In the genomic region with DNA sequence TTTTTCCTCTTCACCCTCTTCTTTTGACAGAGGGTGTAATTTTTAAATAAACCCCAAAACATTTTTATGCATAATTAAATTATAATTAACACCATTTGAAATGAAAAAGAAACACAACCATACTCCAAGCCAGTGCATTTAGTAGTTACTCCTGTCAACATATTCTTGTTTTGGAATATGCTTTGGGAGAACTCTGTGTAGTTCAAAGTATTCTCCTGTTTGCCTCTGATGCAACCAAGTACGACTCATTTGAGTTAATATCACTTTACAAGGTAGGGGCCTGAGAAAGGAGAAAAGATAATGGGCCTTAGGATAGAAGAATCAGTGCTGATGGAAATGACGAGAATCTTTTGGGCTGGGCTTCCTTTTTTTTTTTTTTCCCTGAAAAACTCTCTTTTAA, we compare ENCODE assay signal across 16 cellular contexts. TPM values are rescaled to one million over a fixed set of nuclear protein-coding genes. Genes with fewer than 3 reads are reported as not detected.
DNase-seq lines count a peak whose midpoint lies in the region; ATAC-seq, FAIRE-seq and TF ChIP-seq lines count a peak whose summit lies in the region.
"Had no signal": no experiment of that assay in that cellular context is flagged by ENCODE, and none has a peak within 500 bp of the region (broad histone marks: within the 10 kb centered on the region; RNA-seq: fewer than 3 reads in every experiment).

No MANE protein-coding gene starts in this region.

- peak; percentile 38 for DNase-seq in MCF 10A (ENCODE audit: unreplicated experiment)
- no peak for DNase-seq in breast epithelium (ENCODE audit: low spot score in 2 of 2)
- peak; percentile 38 for DNase-seq in bronchial epithelial cell (ENCODE audit: low read depth)
- DNase-seq in iris pigment epithelial cell (ENCODE audit: low read depth) = peak; percentile 42
- no peak for DNase-seq in upper lobe of right lung
- DNase-seq in stimulated activated naive B cell treated with anti-CD40 and anti-IgM and Interleukin-4, amounts not matched to agents 10 μg/mL and 1 μg/mL and 100 μg/mL, for 72 hours = no peak
- no peak for DNase-seq in SHP77 treated with DMSO at 0.1 percent for 48 hours (lab: John Stamatoyannopoulos, UW)
- DNase-seq in GDM1 (lab: John Stamatoyannopoulos, UW) = no peak
- DNase-seq: ACHN; activated CD8-positive, alpha-beta memory T cell treated with anti-CD3 and anti-CD28 coated beads, Interleukin-2, amount 50 U/mL, for 4 hours; anterior cingulate cortex; DND-41 had no signal

- H3K27me3 ChIP-seq in breast epithelium (no peaks in the 10 kb centered on the region), bronchial epithelial cell (ENCODE audit: control insufficient read depth, insufficient read depth, low read length) (no peaks in the 10 kb centered on the region), upper lobe of right lung (no peaks in the 10 kb centered on the region)

- ATAC-seq in upper lobe of right lung = no peak
- no peak for ATAC-seq in stimulated activated naive B cell treated with anti-CD40 and anti-IgM and Interleukin-4, amounts not matched to agents 10 μg/mL and 1 μg/mL and 100 μg/mL, for 72 hours (replicated peaks)

- no peak for FAIRE-seq in bronchial epithelial cell (lab: Jason Lieb, UNC)
- FAIRE-seq: frontal cortex, GM18507 had no signal

- H3K4me1 Mint-ChIP-seq in MCF 10A (ENCODE audit: insufficient read depth, unreplicated experiment) = peaks cover 34% of the 10 kb centered on the region
- H3K4me1 Mint-ChIP-seq in stimulated activated naive B cell treated with anti-CD40 and anti-IgM and Interleukin-4, amounts not matched to agents 10 μg/mL and 1 μg/mL and 100 μg/mL, for 72 hours = peaks cover 9 to 24% of the 10 kb centered on the region in 2 donors

- no peaks in the 10 kb centered on the region for H3K27me3 Mint-ChIP-seq in MCF 10A (ENCODE audit: insufficient read depth, unreplicated experiment)
- peaks cover 21 to 38% of the 10 kb centered on the region in 2 donors for H3K27me3 Mint-ChIP-seq in stimulated activated naive B cell treated with anti-CD40 and anti-IgM and Interleukin-4, amounts not matched to agents 10 μg/mL and 1 μg/mL and 100 μg/mL, for 72 hours

- H3K4me3 Mint-ChIP-seq in MCF 10A (ENCODE audit: unreplicated experiment) = peak overlapping the region; percentile 97
- no peak overlapping the region for H3K4me3 Mint-ChIP-seq in stimulated activated naive B cell treated with anti-CD40 and anti-IgM and Interleukin-4, amounts not matched to agents 10 μg/mL and 1 μg/mL and 100 μg/mL, for 72 hours
- H3K4me3 Mint-ChIP-seq: memory B cell had no signal

- H3K27ac Mint-ChIP-seq in MCF 10A (ENCODE audit: low read depth, unreplicated experiment) = peak overlapping the region; percentile 90
- H3K27ac Mint-ChIP-seq in stimulated activated naive B cell treated with anti-CD40 and anti-IgM and Interleukin-4, amounts not matched to agents 10 μg/mL and 1 μg/mL and 100 μg/mL, for 72 hours = no peak overlapping the region
- H3K27ac Mint-ChIP-seq: memory B cell had no signal

- POLR2A ChIA-PET in MCF 10A (lab: Yijun Ruan, JAX) = interaction anchor here (0.6 to 7.5 kb wide), 17 partner anchors 10 to 298 kb away, joined by 3 to 182 read pairs (median 5); no protein-coding TSS in a partner anchor

- H3K27ac ChIP-seq in breast epithelium (no peak overlapping the region), upper lobe of right lung (no peak overlapping the region)
- H3K27ac ChIP-seq: HL-60 had no signal

- intact Hi-C loops in MCF 10A (cut with micrococcal nuclease) (loop anchor here (5.0 to 10.0 kb wide), 2 partner anchors 110 to 158 kb away; no protein-coding TSS in a partner anchor), breast epithelium (cut with DNase I; ENCODE audit: low total_unique reads) (no loop called here), upper lobe of right lung (cut with DNase I) (no loop called here)

- H3K9me3 ChIP-seq in breast epithelium = no peaks in the 10 kb centered on the region
- no peaks in the 10 kb centered on the region for H3K9me3 ChIP-seq in upper lobe of right lung

- H3K36me3 ChIP-seq in breast epithelium (no peaks in the 10 kb centered on the region), bronchial epithelial cell (ENCODE audit: control insufficient read depth, insufficient read depth, low read length) (no peaks in the 10 kb centered on the region), upper lobe of right lung (no peaks in the 10 kb centered on the region)

- no peak for TF ChIP-seq POLR2A in breast epithelium (IDR thresholded peaks at IDR 0.05)

- CTCF ChIA-PET in MCF 10A (lab: Yijun Ruan, JAX) = interaction anchor here (0.7 to 4.5 kb wide), 6 partner anchors 10 to 100 kb away, joined by 3 to 28 read pairs (median 6); no protein-coding TSS in a partner anchor

- no TSS peak for BruUV-seq in MCF 10A (replicated peaks; lab: Mats Ljungman, UMichigan)

- no peaks in the 10 kb centered on the region for H3K9me3 Mint-ChIP-seq in MCF 10A (ENCODE audit: unreplicated experiment)
- H3K9me3 Mint-ChIP-seq in stimulated activated naive B cell treated with anti-CD40 and anti-IgM and Interleukin-4, amounts not matched to agents 10 μg/mL and 1 μg/mL and 100 μg/mL, for 72 hours = no peaks in the 10 kb centered on the region
- H3K9me3 Mint-ChIP-seq: memory B cell had no signal

- H3K36me3 Mint-ChIP-seq in MCF 10A (ENCODE audit: insufficient read depth, unreplicated experiment) = peaks cover 6% of the 10 kb centered on the region
- H3K36me3 Mint-ChIP-seq in stimulated activated naive B cell treated with anti-CD40 and anti-IgM and Interleukin-4, amounts not matched to agents 10 μg/mL and 1 μg/mL and 100 μg/mL, for 72 hours = no peaks in the 10 kb centered on the region
- H3K36me3 Mint-ChIP-seq: memory B cell had no signal

- TF ChIP-seq CTCF in MCF 10A (IDR thresholded peaks at IDR 0.05; ENCODE audit: unreplicated experiment) = no peak
- TF ChIP-seq CTCF in breast epithelium (IDR thresholded peaks at IDR 0.05) = no peak
- no peak for TF ChIP-seq CTCF in bronchial epithelial cell (IDR thresholded peaks at IDR 0.05; ENCODE audit: insufficient read depth, low read length, severe bottlenecking)
- no peak for TF ChIP-seq CTCF in upper lobe of right lung (IDR thresholded peaks at IDR 0.05)

- H3K4me1 ChIP-seq in breast epithelium (no peaks in the 10 kb centered on the region), upper lobe of right lung (no peaks in the 10 kb centered on the region)

- H3K4me3 ChIP-seq in breast epithelium = peak overlapping the region in 1 of 3 donors; percentile 81
- H3K4me3 ChIP-seq in bronchial epithelial cell (ENCODE audit: low read depth, low read length) = peak overlapping the region; percentile 76
- H3K4me3 ChIP-seq in upper lobe of right lung = peak overlapping the region; percentile 71

RNA-seq across cellular contexts. Expression of gene PTPN13, which starts 2.7 kb away (rescaled TPM):
- total RNA-seq in MCF 10A (2022) (23.0 and 28.3 TPM in 2 replicates), breast epithelium (10 to 100 TPM; 36.3 to 49.6 (median 41.3) TPM), bronchial epithelial cell (39.0 and 41.3 TPM in 2 replicates), upper lobe of right lung (69.9 TPM)

Comparison
In these comparisons a context has a peak if more than half of its experiments do, and no peak if none do; other contexts are left out.
1. DNase-seq: peak in MCF 10A (single experiment), bronchial epithelial cell (single experiment) and iris pigment epithelial cell (single experiment); none in breast epithelium (0 of 2), upper lobe of right lung (single experiment), stimulated activated naive B cell treated with anti-CD40 and anti-IgM and Interleukin-4, amounts not matched to agents 10 μg/mL and 1 μg/mL and 100 μg/mL, for 72 hours (single experiment), SHP77 treated with DMSO at 0.1 percent for 48 hours (single experiment) and GDM1 (single experiment).